1 cellular context compared by ENCODE assay signal in the genomic region with DNA sequence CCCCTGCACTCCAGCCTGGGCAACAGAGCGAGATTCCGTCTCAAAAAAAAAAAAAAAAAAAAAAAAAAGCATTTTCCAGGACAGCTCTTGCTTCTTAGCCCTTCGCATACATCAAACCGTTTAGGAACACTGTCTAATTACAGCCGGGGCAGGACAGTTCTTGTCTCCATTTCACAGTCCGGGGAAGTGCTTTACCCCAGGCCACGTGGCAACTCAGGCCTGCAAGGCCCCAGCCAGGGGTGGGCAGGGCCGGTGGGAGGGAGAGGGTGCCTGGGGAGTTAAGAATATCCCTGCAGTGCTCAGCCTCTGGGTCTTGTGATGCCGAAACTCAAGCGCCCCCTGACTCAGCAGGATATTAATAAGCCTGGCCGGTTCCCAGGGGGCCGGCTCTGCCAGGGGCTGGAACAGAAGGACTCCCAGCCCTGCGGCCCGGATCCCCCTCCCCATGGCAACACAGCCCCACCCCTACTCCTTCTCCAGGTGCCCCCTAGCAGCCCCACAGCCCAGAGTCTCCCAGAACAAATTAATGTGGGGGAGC.
TF ChIP-seq lines count a peak whose summit lies in the region.

No MANE protein-coding gene starts in this region.

TF ChIP-seq in K562, 482 proteins besides CTCF, POLR2A, EP300 and RAD21 (continued from another document):
- TF ChIP-seq, protein P1, sequence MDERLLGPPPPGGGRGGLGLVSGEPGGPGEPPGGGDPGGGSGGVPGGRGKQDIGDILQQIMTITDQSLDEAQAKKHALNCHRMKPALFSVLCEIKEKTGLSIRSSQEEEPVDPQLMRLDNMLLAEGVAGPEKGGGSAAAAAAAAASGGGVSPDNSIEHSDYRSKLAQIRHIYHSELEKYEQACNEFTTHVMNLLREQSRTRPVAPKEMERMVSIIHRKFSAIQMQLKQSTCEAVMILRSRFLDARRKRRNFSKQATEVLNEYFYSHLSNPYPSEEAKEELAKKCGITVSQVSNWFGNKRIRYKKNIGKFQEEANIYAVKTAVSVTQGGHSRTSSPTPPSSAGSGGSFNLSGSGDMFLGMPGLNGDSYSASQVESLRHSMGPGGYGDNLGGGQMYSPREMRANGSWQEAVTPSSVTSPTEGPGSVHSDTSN (CRISPR knock-in tag; IDR thresholded peaks at IDR 0.05; ENCODE audit: low read depth): no peak
- TF ChIP-seq, protein P1 (tag; conservative IDR thresholded peaks at IDR 0.05; ENCODE audit: low read depth): no peak
- no peak for TF ChIP-seq PHF8 (IDR thresholded peaks at IDR 0.05; ENCODE audit: borderline replicate concordance, low read length)
- TF ChIP-seq NCOA1 (IDR thresholded peaks at IDR 0.05; ENCODE audit: low read depth): no peak
- no peak for TF ChIP-seq TCF7 (IDR thresholded peaks at IDR 0.05; ENCODE audit: borderline replicate concordance)
- TF ChIP-seq, protein P2, sequence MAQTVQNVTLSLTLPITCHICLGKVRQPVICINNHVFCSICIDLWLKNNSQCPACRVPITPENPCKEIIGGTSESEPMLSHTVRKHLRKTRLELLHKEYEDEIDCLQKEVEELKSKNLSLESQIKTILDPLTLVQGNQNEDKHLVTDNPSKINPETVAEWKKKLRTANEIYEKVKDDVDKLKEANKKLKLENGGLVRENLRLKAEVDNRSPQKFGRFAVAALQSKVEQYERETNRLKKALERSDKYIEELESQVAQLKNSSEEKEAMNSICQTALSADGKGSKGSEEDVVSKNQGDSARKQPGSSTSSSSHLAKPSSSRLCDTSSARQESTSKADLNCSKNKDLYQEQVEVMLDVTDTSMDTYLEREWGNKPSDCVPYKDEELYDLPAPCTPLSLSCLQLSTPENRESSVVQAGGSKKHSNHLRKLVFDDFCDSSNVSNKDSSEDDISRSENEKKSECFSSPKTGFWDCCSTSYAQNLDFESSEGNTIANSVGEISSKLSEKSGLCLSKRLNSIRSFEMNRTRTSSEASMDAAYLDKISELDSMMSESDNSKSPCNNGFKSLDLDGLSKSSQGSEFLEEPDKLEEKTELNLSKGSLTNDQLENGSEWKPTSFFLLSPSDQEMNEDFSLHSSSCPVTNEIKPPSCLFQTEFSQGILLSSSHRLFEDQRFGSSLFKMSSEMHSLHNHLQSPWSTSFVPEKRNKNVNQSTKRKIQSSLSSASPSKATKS (CRISPR knock-in tag; IDR thresholded peaks at IDR 0.05): no peak
- no peak for TF ChIP-seq MIER1 (IDR thresholded peaks at IDR 0.05; ENCODE audit: low read depth)
- no peak for TF ChIP-seq SAFB2 (IDR thresholded peaks at IDR 0.05; ENCODE audit: borderline replicate concordance, low read depth, low read length, severe bottlenecking)
- TF ChIP-seq, protein P3, sequence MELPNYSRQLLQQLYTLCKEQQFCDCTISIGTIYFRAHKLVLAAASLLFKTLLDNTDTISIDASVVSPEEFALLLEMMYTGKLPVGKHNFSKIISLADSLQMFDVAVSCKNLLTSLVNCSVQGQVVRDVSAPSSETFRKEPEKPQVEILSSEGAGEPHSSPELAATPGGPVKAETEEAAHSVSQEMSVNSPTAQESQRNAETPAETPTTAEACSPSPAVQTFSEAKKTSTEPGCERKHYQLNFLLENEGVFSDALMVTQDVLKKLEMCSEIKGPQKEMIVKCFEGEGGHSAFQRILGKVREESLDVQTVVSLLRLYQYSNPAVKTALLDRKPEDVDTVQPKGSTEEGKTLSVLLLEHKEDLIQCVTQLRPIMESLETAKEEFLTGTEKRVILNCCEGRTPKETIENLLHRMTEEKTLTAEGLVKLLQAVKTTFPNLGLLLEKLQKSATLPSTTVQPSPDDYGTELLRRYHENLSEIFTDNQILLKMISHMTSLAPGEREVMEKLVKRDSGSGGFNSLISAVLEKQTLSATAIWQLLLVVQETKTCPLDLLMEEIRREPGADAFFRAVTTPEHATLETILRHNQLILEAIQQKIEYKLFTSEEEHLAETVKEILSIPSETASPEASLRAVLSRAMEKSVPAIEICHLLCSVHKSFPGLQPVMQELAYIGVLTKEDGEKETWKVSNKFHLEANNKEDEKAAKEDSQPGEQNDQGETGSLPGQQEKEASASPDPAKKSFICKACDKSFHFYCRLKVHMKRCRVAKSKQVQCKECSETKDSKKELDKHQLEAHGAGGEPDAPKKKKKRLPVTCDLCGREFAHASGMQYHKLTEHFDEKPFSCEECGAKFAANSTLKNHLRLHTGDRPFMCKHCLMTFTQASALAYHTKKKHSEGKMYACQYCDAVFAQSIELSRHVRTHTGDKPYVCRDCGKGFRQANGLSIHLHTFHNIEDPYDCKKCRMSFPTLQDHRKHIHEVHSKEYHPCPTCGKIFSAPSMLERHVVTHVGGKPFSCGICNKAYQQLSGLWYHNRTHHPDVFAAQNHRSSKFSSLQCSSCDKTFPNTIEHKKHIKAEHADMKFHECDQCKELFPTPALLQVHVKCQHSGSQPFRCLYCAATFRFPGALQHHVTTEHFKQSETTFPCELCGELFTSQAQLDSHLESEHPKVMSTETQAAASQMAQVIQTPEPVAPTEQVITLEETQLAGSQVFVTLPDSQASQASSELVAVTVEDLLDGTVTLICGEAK (IDR thresholded peaks at IDR 0.05): no peak
- TF ChIP-seq, protein P3 (CRISPR knock-in tag; IDR thresholded peaks at IDR 0.05): no peak
- TF ChIP-seq, protein P4, sequence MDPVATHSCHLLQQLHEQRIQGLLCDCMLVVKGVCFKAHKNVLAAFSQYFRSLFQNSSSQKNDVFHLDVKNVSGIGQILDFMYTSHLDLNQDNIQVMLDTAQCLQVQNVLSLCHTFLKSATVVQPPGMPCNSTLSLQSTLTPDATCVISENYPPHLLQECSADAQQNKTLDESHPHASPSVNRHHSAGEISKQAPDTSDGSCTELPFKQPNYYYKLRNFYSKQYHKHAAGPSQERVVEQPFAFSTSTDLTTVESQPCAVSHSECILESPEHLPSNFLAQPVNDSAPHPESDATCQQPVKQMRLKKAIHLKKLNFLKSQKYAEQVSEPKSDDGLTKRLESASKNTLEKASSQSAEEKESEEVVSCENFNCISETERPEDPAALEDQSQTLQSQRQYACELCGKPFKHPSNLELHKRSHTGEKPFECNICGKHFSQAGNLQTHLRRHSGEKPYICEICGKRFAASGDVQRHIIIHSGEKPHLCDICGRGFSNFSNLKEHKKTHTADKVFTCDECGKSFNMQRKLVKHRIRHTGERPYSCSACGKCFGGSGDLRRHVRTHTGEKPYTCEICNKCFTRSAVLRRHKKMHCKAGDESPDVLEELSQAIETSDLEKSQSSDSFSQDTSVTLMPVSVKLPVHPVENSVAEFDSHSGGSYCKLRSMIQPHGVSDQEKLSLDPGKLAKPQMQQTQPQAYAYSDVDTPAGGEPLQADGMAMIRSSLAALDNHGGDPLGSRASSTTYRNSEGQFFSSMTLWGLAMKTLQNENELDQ (CRISPR knock-in tag; IDR thresholded peaks at IDR 0.05; ENCODE audit: borderline replicate concordance): no peak
- TF ChIP-seq, protein P5, sequence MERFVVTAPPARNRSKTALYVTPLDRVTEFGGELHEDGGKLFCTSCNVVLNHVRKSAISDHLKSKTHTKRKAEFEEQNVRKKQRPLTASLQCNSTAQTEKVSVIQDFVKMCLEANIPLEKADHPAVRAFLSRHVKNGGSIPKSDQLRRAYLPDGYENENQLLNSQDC (CRISPR knock-in tag; IDR thresholded peaks at IDR 0.05): no peak
- TF ChIP-seq, protein P6, sequence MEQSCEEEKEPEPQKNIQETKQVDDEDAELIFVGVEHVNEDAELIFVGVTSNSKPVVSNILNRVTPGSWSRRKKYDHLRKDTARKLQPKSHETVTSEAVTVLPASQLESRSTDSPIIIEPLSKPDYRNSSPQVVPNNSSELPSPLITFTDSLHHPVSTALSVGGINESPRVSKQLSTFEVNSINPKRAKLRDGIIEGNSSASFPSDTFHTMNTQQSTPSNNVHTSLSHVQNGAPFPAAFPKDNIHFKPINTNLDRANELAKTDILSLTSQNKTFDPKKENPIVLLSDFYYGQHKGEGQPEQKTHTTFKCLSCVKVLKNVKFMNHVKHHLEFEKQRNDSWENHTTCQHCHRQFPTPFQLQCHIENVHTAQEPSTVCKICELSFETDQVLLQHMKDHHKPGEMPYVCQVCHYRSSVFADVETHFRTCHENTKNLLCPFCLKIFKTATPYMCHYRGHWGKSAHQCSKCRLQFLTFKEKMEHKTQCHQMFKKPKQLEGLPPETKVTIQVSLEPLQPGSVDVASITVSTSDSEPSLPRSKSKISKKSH (CRISPR knock-in tag; IDR thresholded peaks at IDR 0.05): no peak
- TF ChIP-seq, protein P7, sequence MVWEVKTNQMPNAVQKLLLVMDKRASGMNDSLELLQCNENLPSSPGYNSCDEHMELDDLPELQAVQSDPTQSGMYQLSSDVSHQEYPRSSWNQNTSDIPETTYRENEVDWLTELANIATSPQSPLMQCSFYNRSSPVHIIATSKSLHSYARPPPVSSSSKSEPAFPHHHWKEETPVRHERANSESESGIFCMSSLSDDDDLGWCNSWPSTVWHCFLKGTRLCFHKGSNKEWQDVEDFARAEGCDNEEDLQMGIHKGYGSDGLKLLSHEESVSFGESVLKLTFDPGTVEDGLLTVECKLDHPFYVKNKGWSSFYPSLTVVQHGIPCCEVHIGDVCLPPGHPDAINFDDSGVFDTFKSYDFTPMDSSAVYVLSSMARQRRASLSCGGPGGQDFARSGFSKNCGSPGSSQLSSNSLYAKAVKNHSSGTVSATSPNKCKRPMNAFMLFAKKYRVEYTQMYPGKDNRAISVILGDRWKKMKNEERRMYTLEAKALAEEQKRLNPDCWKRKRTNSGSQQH (CRISPR knock-in tag; IDR thresholded peaks at IDR 0.05): no peak
- no peak for TF ChIP-seq TRIM24 (IDR thresholded peaks at IDR 0.05)
- TF ChIP-seq NR2F6 (CRISPR knock-in tag; IDR thresholded peaks at IDR 0.05): no peak
- TF ChIP-seq POU5F1 (IDR thresholded peaks at IDR 0.05; ENCODE audit: borderline replicate concordance, low read depth, low read length, partially characterized antibody): no peak
- no peak for TF ChIP-seq ZBED1 (IDR thresholded peaks at IDR 0.05)
- no peak for TF ChIP-seq NFATC3 (IDR thresholded peaks at IDR 0.05)
- TF ChIP-seq, protein P8, sequence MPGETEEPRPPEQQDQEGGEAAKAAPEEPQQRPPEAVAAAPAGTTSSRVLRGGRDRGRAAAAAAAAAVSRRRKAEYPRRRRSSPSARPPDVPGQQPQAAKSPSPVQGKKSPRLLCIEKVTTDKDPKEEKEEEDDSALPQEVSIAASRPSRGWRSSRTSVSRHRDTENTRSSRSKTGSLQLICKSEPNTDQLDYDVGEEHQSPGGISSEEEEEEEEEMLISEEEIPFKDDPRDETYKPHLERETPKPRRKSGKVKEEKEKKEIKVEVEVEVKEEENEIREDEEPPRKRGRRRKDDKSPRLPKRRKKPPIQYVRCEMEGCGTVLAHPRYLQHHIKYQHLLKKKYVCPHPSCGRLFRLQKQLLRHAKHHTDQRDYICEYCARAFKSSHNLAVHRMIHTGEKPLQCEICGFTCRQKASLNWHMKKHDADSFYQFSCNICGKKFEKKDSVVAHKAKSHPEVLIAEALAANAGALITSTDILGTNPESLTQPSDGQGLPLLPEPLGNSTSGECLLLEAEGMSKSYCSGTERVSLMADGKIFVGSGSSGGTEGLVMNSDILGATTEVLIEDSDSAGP (CRISPR knock-in tag; IDR thresholded peaks at IDR 0.05): no peak
